Comparison of ENCODE assay signal across 13 cellular contexts in genomic region chr15:52383100-52383588, GRCh38.
DNase-seq lines count a peak whose midpoint lies in the region; ATAC-seq, FAIRE-seq and TF ChIP-seq lines count a peak whose summit lies in the region.
"Had no signal": no experiment of that assay in that cellular context is flagged by ENCODE, and none has a peak within 500 bp of the region (broad histone marks: within the 10 kb centered on the region; RNA-seq: fewer than 3 reads in every experiment).

No MANE protein-coding gene starts in this region.

- H3K27me3 ChIP-seq in bronchial epithelial cell (ENCODE audit: control insufficient read depth, insufficient read depth, low read length): no peaks in the 10 kb centered on the region
- no peaks in the 10 kb centered on the region for H3K27me3 ChIP-seq in ovary
- H3K27me3 ChIP-seq: neutrophil had no signal

- no peak for DNase-seq in GM12892 (ENCODE audit: insufficient read length)
- DNase-seq in bronchial epithelial cell (ENCODE audit: low read depth): peak; percentile 6
- DNase-seq in stimulated activated CD4-positive, alpha-beta T cell treated with anti-CD3 and anti-CD28 coated beads, Interleukin-4, amount 100 ng/mL, for 4 hours: no peak
- DNase-seq in NCI-H1105 treated with DMSO at 0.1 percent for 48 hours (lab: John Stamatoyannopoulos, UW): no peak
- no peak for DNase-seq in ovary
- DNase-seq: CD4-positive, CD25-positive, alpha-beta regulatory T cell; effector memory CD4-positive, alpha-beta T cell; NCI-H524 treated with DMSO at 0.1 percent for 48 hours had no signal

- 94 to 96% (median 95%) methylated on average over 2 of the region's 2 CpGs for WGBS in ovary, 3 donors

- no peaks in the 10 kb centered on the region for H3K4me1 ChIP-seq in ovary (ENCODE audit: insufficient read depth)

- TF ChIP-seq POLR2A in GM12892 (IDR thresholded peaks at IDR 0.05; ENCODE audit: low read depth, low read length) (no peak), ovary (IDR thresholded peaks at IDR 0.05) (no peak)

- intact Hi-C loops in ovary (cut with DNase I): no loop called here

- TF ChIP-seq EP300 in ovary (IDR thresholded peaks at IDR 0.05): no peak

- H3K27ac ChIP-seq in ovary: no peak overlapping the region
- H3K27ac ChIP-seq: neutrophil had no signal

- H3K9me3 ChIP-seq in ovary: no peaks in the 10 kb centered on the region
- H3K9me3 ChIP-seq: neutrophil had no signal

- peaks cover 7% of the 10 kb centered on the region for H3K36me3 ChIP-seq in bronchial epithelial cell (ENCODE audit: control insufficient read depth, insufficient read depth, low read length)
- no peaks in the 10 kb centered on the region for H3K36me3 ChIP-seq in ovary

- H3K4me3 ChIP-seq in bronchial epithelial cell (ENCODE audit: low read depth, low read length) (no peak overlapping the region), ovary (no peak overlapping the region)
- H3K4me3 ChIP-seq: K562 had no signal

- ATAC-seq in GM19467 (IDR thresholded peaks at IDR 0.05; ENCODE audit: unreplicated experiment) (peak; percentile 40), HG03097 (IDR thresholded peaks at IDR 0.05; ENCODE audit: low FRiP score, unreplicated experiment) (peak; percentile 46), HG03095 (IDR thresholded peaks at IDR 0.05; ENCODE audit: unreplicated experiment) (no peak)
- ATAC-seq: K562 had no signal

- TF ChIP-seq CTCF in bronchial epithelial cell (IDR thresholded peaks at IDR 0.05; ENCODE audit: insufficient read depth, low read length, severe bottlenecking) (no peak), ovary (IDR thresholded peaks at IDR 0.05) (no peak)

- FAIRE-seq in GM12892 (lab: Jason Lieb, UNC): peak; percentile 93
- FAIRE-seq in bronchial epithelial cell (lab: Jason Lieb, UNC): no peak
- FAIRE-seq: K562 had no signal
